In the genomic region with DNA sequence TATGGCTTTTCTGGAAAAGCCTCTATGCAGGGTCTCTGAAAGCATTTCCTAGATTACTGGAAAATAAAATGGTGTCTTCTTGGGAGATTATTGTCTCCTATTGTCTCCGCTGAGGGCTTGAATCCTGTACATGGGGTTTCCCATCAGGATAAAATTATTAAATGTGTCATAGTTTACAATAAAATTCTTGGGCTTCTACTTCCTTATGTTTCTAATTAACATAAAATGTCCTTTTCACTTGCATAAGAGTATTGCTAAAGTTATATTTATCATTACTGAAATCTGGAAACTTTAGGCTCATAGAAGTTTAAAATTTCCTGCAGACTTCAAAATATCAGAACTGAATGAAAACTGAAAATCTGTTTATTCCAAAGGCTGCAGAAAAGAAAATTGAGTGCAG, we compare ENCODE assay signal across 30 cellular contexts.
"Had no signal": no experiment of that assay in that cellular context is flagged by ENCODE, and none has a peak within 500 bp of the region (broad histone marks: within the 10 kb centered on the region; RNA-seq: fewer than 3 reads in every experiment).

No MANE protein-coding gene starts in this region.

- DNase-seq: activated CD4-positive, alpha-beta memory T cell treated with anti-CD3 and anti-CD28 coated beads, Interleukin-2, amount 10 ng/mL, durations not matched to agents 7 days and 5 days; activated CD4-positive, alpha-beta T cell treated with anti-CD3 and anti-CD28 coated beads for 1 hour; activated CD4-positive, alpha-beta T cell treated with anti-CD3 and anti-CD28 coated beads for 4 hours; activated CD4-positive, alpha-beta T cell treated with anti-CD3 and anti-CD28 coated beads, Interleukin-2, amount 10 ng/mL, durations not matched to agents 7 days and 5 days; activated CD4-positive, alpha-beta T cell treated with anti-CD3 and anti-CD28 coated beads, Interleukin-2, amount 50 U/mL, for 4 hours; activated CD8-positive, alpha-beta memory T cell treated with anti-CD3 and anti-CD28 coated beads for 24 hours; activated effector memory CD4-positive, alpha-beta T cell treated with Interleukin-2 at 50 U/mL for 16 hours; activated gamma-delta T cell treated with Interleukin-2 at 50 U/mL for 16 hours; activated naive CD4-positive, alpha-beta T cell treated with anti-CD3 and anti-CD28 coated beads, Interleukin-2, amount 50 U/mL, for 16 hours; activated naive CD4-positive, alpha-beta T cell treated with Interleukin-2 at 50 U/mL for 16 hours; activated T-cell treated with anti-CD3 and anti-CD28 coated beads, Interleukin-2, amount 50 U/mL, for 4 hours; adrenal gland; amygdala; aorta; body of pancreas; caudate nucleus; cortex of kidney; dermis blood vessel endothelial cell; effector CD4-positive, alpha-beta T cell; effector memory CD8-positive, alpha-beta T cell; erythroblast; foreskin melanocyte; heart right ventricle; T-helper 2 cell had no signal

- H3K27me3 Mint-ChIP-seq: activated CD4-positive, alpha-beta memory T cell treated with anti-CD3 and anti-CD28 coated beads, Interleukin-2, amount 10 ng/mL, durations not matched to agents 7 days and 5 days; activated CD4-positive, alpha-beta T cell treated with anti-CD3 and anti-CD28 coated beads, Interleukin-2, amount 10 ng/mL, durations not matched to agents 7 days and 5 days; activated naive CD8-positive, alpha-beta T cell; activated T-helper 17 cell treated with anti-CD3 and anti-CD28 coated beads, Interleukin-2, amount 50 U/mL, for 72 hours; effector memory CD8-positive, alpha-beta T cell had no signal

- H3K36me3 Mint-ChIP-seq: activated naive CD8-positive, alpha-beta T cell; WTC11 had no signal

- H3K36me3 ChIP-seq: adrenal gland, esophagus muscularis mucosa, gastroesophageal sphincter, heart right ventricle had no signal

- ATAC-seq: activated T-cell treated with anti-CD3 and anti-CD28 coated beads, Interleukin-2, amount 50 U/mL, for 4 hours; activated T-helper 17 cell treated with anti-CD3 and anti-CD28 coated beads, Interleukin-2, amount 50 U/mL, for 72 hours; body of pancreas; effector memory CD8-positive, alpha-beta T cell; gastroesophageal sphincter; heart right ventricle; WTC11 had no signal

- H3K4me3 Mint-ChIP-seq: activated CD4-positive, alpha-beta memory T cell treated with anti-CD3 and anti-CD28 coated beads, Interleukin-2, amount 10 ng/mL, durations not matched to agents 7 days and 5 days; activated CD4-positive, alpha-beta T cell treated with anti-CD3 and anti-CD28 coated beads, Interleukin-2, amount 10 ng/mL, durations not matched to agents 7 days and 5 days; activated naive CD8-positive, alpha-beta T cell; activated T-cell treated with anti-CD3 and anti-CD28 coated beads, Interleukin-2, amount 50 U/mL, for 4 hours; activated T-helper 17 cell treated with anti-CD3 and anti-CD28 coated beads, Interleukin-2, amount 50 U/mL, for 72 hours; effector memory CD8-positive, alpha-beta T cell; WTC11 had no signal

- H3K27me3 ChIP-seq: adrenal gland, body of pancreas, esophagus muscularis mucosa, gastroesophageal sphincter, heart right ventricle, hepatocyte had no signal

- H3K4me3 ChIP-seq: adrenal gland, body of pancreas, esophagus muscularis mucosa, gastroesophageal sphincter, heart right ventricle, hepatocyte had no signal

- H3K9me3 Mint-ChIP-seq: activated CD4-positive, alpha-beta T cell treated with anti-CD3 and anti-CD28 coated beads, Interleukin-2, amount 10 ng/mL, durations not matched to agents 7 days and 5 days had no signal

- H3K27ac Mint-ChIP-seq: activated CD4-positive, alpha-beta memory T cell treated with anti-CD3 and anti-CD28 coated beads, Interleukin-2, amount 10 ng/mL, durations not matched to agents 7 days and 5 days; activated CD4-positive, alpha-beta T cell treated with anti-CD3 and anti-CD28 coated beads, Interleukin-2, amount 10 ng/mL, durations not matched to agents 7 days and 5 days; activated naive CD8-positive, alpha-beta T cell; activated T-helper 17 cell treated with anti-CD3 and anti-CD28 coated beads, Interleukin-2, amount 50 U/mL, for 72 hours; effector memory CD8-positive, alpha-beta T cell; WTC11 had no signal

- H3K4me1 Mint-ChIP-seq: activated CD4-positive, alpha-beta memory T cell treated with anti-CD3 and anti-CD28 coated beads, Interleukin-2, amount 10 ng/mL, durations not matched to agents 7 days and 5 days; activated CD4-positive, alpha-beta T cell treated with anti-CD3 and anti-CD28 coated beads, Interleukin-2, amount 10 ng/mL, durations not matched to agents 7 days and 5 days; activated T-helper 17 cell treated with anti-CD3 and anti-CD28 coated beads, Interleukin-2, amount 50 U/mL, for 72 hours had no signal

- H3K9me3 ChIP-seq: adrenal gland, body of pancreas, esophagus muscularis mucosa, gastroesophageal sphincter, heart right ventricle had no signal

- H3K4me1 ChIP-seq: adrenal gland, body of pancreas, esophagus muscularis mucosa, gastroesophageal sphincter, heart right ventricle had no signal
